In genomic region chr20:4504814-4505213, GRCh38 we compare ENCODE assay signal across 8 cellular contexts.
"Had no signal": no experiment of that assay in that cellular context is flagged by ENCODE, and none has a peak within 500 bp of the region (broad histone marks: within the 10 kb centered on the region; RNA-seq: fewer than 3 reads in every experiment).

No MANE protein-coding gene starts in this region.

- H3K27ac ChIP-seq: HL-60, KMS-11 had no signal

- H3K4me2 ChIP-seq: KMS-11 had no signal

- FAIRE-seq: HTR-8/SVneo, K562 had no signal

- H3K4me3 ChIP-seq: K562 had no signal

- H3K9ac ChIP-seq: KMS-11 had no signal

- ATAC-seq: K562 had no signal

- DNase-seq: Karpas-422, Kasumi-1, KBM-7, KG1 had no signal
